Comparison of ENCODE assay signal across 14 cellular contexts in the genomic region with DNA sequence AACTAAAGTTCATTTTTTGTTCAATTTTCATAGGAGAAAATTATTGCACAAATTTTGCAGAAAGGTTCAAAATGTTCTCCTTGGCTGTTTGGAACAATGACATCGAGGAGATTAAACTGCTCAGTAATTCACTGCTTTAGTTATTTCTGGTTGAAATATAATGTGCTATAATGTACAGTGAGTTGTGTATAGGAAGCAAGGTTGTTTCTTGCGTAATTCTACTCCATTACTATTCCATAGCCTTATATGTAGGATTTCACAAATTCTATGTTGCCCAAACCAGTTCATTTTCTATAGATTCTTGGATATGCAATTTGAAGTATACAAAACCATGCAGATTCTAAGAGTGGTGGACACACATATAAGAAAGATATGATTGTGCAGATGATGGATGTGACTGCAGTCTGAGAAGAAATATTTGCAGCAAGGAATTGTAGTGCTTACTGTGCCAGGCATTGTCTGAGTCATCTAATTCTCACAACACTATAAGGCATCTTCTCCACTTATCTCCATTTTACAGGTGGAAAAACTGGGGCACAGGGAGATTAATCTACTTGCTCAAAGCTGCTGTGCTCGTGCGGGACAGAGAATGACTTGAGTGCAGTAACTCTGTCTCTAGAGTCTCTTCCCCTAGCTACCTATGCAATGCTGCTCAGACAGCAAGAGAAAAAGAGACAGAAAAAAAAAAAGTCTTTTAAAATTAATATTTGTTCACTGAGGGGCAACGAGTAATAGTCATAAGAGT.
DNase-seq lines count a peak whose midpoint lies in the region; ATAC-seq and TF ChIP-seq lines count a peak whose summit lies in the region.
"Had no signal": no experiment of that assay in that cellular context is flagged by ENCODE, and none has a peak within 500 bp of the region (broad histone marks: within the 10 kb centered on the region; RNA-seq: fewer than 3 reads in every experiment).

No MANE protein-coding gene starts in this region.

- H2AFZ ChIP-seq in Karpas-422 (ENCODE audit: low read length) = no peak overlapping the region

- no peaks in the 10 kb centered on the region for H3K9me3 Mint-ChIP-seq in activated naive CD4-positive, alpha-beta T cell treated with anti-CD3 and anti-CD28 coated beads, Interleukin-2, amount 50 U/mL, for 72 hours
- H3K9me3 Mint-ChIP-seq: activated naive CD8-positive, alpha-beta T cell treated with anti-CD3 and anti-CD28 coated beads, Interleukin-2, amount 50 U/mL, for 24 hours; stimulated activated naive CD8-positive, alpha-beta T cell treated with anti-CD3 and anti-CD28 coated beads, Interleukin-15, amount 100 ng/mL, for 72 hours had no signal

- H3K9ac ChIP-seq in Karpas-422 (ENCODE audit: low read length) = no peak overlapping the region

- no peak overlapping the region for H3K27ac Mint-ChIP-seq in activated naive CD4-positive, alpha-beta T cell treated with anti-CD3 and anti-CD28 coated beads, Interleukin-2, amount 50 U/mL, for 72 hours
- H3K27ac Mint-ChIP-seq: activated naive CD8-positive, alpha-beta T cell treated with anti-CD3 and anti-CD28 coated beads, Interleukin-2, amount 50 U/mL, for 24 hours; stimulated activated naive CD8-positive, alpha-beta T cell treated with anti-CD3 and anti-CD28 coated beads, Interleukin-15, amount 100 ng/mL, for 72 hours had no signal

- H3K4me2 ChIP-seq in Karpas-422 (ENCODE audit: low read depth, low read length, poor library complexity, severe bottlenecking) = no peak overlapping the region

- H4K20me1 ChIP-seq in Karpas-422 (ENCODE audit: insufficient read depth, low read depth, low read length) = no peaks in the 10 kb centered on the region

- H3K4me1 ChIP-seq in Karpas-422 (ENCODE audit: low read length) = peaks cover 21% of the 10 kb centered on the region

- H3K4me3 ChIP-seq in epithelial cell of esophagus (ENCODE audit: low read length) (no peak overlapping the region), Karpas-422 (ENCODE audit: low read length) (no peak overlapping the region)
- H3K4me3 ChIP-seq: heart left ventricle had no signal

- peak; percentile 16 for DNase-seq in ELR (ENCODE audit: low read depth)
- peak; percentile 56 for DNase-seq in epithelial cell of esophagus (ENCODE audit: low read depth)
- no peak for DNase-seq in NCI-H2081 treated with DMSO at 0.1 percent for 48 hours (lab: John Stamatoyannopoulos, UW)
- no peak for DNase-seq in Karpas-422
- DNase-seq in stimulated activated CD4-positive, alpha-beta T cell treated with anti-CD3 and anti-CD28 coated beads, Interleukin-12 subunit alpha, Interleukin-12 subunit beta, amount 100 ng/mL, for 4 hours = no peak
- no peak for DNase-seq in activated naive CD4-positive, alpha-beta T cell treated with anti-CD3 and anti-CD28 coated beads, Interleukin-2, amount 50 U/mL, for 72 hours (ENCODE audit: low spot score in 2 of 2)
- DNase-seq: activated CD4-positive, alpha-beta T cell treated with anti-CD3 and anti-CD28 coated beads for 4 hours; activated naive CD8-positive, alpha-beta T cell treated with anti-CD3 and anti-CD28 coated beads, Interleukin-2, amount 50 U/mL, for 24 hours; activated T-cell treated with anti-CD3 and anti-CD28 coated beads, Interleukin-2, amount 50 U/mL, for 1 hour; central memory CD4-positive, alpha-beta T cell; stimulated activated naive CD8-positive, alpha-beta T cell treated with anti-CD3 and anti-CD28 coated beads, Interleukin-15, amount 100 ng/mL, for 72 hours had no signal

- H3K27ac ChIP-seq in Karpas-422 (ENCODE audit: low read length) = no peak overlapping the region

- TF ChIP-seq CTCF in epithelial cell of esophagus (IDR thresholded peaks at IDR 0.05; ENCODE audit: insufficient read depth, low read depth, low read length, missing control alignments) = no peak

- no peaks in the 10 kb centered on the region for H3K36me3 Mint-ChIP-seq in activated naive CD4-positive, alpha-beta T cell treated with anti-CD3 and anti-CD28 coated beads, Interleukin-2, amount 50 U/mL, for 72 hours

- H3K27me3 ChIP-seq in Karpas-422 (ENCODE audit: low read length) = no peaks in the 10 kb centered on the region

- H3K9me2 ChIP-seq in Karpas-422 (replicated peaks; ENCODE audit: insufficient read depth, low read length) = no peaks in the 10 kb centered on the region

- no peaks in the 10 kb centered on the region for H3K36me3 ChIP-seq in Karpas-422 (ENCODE audit: insufficient read depth, low read length)
- H3K36me3 ChIP-seq: heart left ventricle had no signal

- ATAC-seq in GM21447 (IDR thresholded peaks at IDR 0.05; ENCODE audit: unreplicated experiment) (peak; percentile 11), HG03432 (IDR thresholded peaks at IDR 0.05; ENCODE audit: unreplicated experiment) (peak; percentile 31)
- ATAC-seq in activated naive CD4-positive, alpha-beta T cell treated with anti-CD3 and anti-CD28 coated beads, Interleukin-2, amount 50 U/mL, for 72 hours = no peak
- ATAC-seq: activated naive CD8-positive, alpha-beta T cell treated with anti-CD3 and anti-CD28 coated beads, Interleukin-2, amount 50 U/mL, for 24 hours had no signal

- H3K79me2 ChIP-seq in Karpas-422 (ENCODE audit: low read length) = no peaks in the 10 kb centered on the region

- no peaks in the 10 kb centered on the region for H3K9me3 ChIP-seq in Karpas-422 (ENCODE audit: low read length)
- H3K9me3 ChIP-seq: heart left ventricle had no signal

Comparison
In these comparisons a context has a peak if more than half of its experiments do, and no peak if none do; other contexts are left out.
1. DNase-seq: peak in ELR (single experiment) and epithelial cell of esophagus (single experiment); none in NCI-H2081 treated with DMSO at 0.1 percent for 48 hours (single experiment), Karpas-422 (single experiment), stimulated activated CD4-positive, alpha-beta T cell treated with anti-CD3 and anti-CD28 coated beads, Interleukin-12 subunit alpha, Interleukin-12 subunit beta, amount 100 ng/mL, for 4 hours (single experiment) and activated naive CD4-positive, alpha-beta T cell treated with anti-CD3 and anti-CD28 coated beads, Interleukin-2, amount 50 U/mL, for 72 hours (0 of 2).
2. ATAC-seq: peak in GM21447 (single experiment) and HG03432 (single experiment); none in activated naive CD4-positive, alpha-beta T cell treated with anti-CD3 and anti-CD28 coated beads, Interleukin-2, amount 50 U/mL, for 72 hours (0 of 2).